Comparison of ENCODE assay signal across 1 cellular context in the genomic region with DNA sequence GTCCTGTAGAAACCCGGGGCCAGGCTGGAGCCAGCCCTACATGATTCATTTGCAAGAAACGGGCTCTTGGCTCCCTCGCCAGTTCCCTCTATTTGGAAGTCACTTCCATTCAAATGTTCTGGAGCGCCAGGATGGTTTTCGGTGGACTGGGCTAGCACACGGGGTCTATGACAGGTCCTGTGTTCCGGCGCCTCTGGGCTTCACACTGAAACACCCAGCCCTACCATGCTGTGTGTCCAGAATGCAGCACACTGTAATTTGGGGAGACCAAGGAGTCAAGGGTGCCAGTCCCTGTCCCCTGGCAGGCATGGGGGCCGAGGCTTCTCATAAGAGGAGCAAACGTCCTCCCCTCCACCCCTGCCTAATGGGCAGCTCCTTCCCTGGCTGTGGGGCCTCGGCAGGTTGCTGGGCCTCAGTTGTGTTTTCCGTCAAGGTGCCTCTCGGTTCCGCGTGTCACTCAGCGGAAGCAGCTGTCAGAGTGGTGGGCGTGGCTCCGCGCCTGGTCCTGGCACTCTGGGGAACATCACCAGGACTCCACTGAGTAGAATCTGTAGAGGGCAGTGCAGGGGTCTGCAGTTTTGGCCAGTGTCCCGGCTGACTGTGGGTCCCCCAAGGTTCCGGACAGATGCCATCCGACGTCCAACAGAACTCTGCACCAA.
TF ChIP-seq lines count a peak whose summit lies in the region.

No MANE protein-coding gene starts in this region.

TF ChIP-seq in HepG2, 621 proteins besides CTCF, POLR2A, EP300 and RAD21:
- TF ChIP-seq, protein P1, sequence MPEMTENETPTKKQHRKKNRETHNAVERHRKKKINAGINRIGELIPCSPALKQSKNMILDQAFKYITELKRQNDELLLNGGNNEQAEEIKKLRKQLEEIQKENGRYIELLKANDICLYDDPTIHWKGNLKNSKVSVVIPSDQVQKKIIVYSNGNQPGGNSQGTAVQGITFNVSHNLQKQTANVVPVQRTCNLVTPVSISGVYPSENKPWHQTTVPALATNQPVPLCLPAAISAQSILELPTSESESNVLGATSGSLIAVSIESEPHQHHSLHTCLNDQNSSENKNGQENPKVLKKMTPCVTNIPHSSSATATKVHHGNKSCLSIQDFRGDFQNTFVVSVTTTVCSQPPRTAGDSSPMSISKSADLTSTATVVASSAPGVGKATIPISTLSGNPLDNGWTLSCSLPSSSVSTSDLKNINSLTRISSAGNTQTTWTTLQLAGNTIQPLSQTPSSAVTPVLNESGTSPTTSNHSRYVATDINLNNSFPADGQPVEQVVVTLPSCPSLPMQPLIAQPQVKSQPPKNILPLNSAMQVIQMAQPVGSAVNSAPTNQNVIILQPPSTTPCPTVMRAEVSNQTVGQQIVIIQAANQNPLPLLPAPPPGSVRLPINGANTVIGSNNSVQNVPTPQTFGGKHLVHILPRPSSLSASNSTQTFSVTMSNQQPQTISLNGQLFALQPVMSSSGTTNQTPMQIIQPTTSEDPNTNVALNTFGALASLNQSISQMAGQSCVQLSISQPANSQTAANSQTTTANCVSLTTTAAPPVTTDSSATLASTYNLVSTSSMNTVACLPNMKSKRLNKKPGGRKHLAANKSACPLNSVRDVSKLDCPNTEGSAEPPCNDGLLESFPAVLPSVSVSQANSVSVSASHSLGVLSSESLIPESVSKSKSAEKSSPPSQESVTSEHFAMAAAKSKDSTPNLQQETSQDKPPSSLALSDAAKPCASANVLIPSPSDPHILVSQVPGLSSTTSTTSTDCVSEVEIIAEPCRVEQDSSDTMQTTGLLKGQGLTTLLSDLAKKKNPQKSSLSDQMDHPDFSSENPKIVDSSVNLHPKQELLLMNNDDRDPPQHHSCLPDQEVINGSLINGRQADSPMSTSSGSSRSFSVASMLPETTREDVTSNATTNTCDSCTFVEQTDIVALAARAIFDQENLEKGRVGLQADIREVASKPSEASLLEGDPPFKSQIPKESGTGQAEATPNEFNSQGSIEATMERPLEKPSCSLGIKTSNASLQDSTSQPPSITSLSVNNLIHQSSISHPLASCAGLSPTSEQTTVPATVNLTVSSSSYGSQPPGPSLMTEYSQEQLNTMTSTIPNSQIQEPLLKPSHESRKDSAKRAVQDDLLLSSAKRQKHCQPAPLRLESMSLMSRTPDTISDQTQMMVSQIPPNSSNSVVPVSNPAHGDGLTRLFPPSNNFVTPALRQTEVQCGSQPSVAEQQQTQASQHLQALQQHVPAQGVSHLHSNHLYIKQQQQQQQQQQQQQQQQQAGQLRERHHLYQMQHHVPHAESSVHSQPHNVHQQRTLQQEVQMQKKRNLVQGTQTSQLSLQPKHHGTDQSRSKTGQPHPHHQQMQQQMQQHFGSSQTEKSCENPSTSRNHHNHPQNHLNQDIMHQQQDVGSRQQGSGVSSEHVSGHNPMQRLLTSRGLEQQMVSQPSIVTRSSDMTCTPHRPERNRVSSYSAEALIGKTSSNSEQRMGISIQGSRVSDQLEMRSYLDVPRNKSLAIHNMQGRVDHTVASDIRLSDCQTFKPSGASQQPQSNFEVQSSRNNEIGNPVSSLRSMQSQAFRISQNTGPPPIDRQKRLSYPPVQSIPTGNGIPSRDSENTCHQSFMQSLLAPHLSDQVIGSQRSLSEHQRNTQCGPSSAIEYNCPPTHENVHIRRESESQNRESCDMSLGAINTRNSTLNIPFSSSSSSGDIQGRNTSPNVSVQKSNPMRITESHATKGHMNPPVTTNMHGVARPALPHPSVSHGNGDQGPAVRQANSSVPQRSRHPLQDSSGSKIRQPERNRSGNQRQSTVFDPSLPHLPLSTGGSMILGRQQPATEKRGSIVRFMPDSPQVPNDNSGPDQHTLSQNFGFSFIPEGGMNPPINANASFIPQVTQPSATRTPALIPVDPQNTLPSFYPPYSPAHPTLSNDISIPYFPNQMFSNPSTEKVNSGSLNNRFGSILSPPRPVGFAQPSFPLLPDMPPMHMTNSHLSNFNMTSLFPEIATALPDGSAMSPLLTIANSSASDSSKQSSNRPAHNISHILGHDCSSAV (CRISPR knock-in tag; IDR thresholded peaks at IDR 0.05; ENCODE audit: borderline replicate concordance), result no peak
- no peak for TF ChIP-seq CBX5 (CRISPR knock-in tag; IDR thresholded peaks at IDR 0.05; ENCODE audit: borderline replicate concordance)
- TF ChIP-seq, protein P2, sequence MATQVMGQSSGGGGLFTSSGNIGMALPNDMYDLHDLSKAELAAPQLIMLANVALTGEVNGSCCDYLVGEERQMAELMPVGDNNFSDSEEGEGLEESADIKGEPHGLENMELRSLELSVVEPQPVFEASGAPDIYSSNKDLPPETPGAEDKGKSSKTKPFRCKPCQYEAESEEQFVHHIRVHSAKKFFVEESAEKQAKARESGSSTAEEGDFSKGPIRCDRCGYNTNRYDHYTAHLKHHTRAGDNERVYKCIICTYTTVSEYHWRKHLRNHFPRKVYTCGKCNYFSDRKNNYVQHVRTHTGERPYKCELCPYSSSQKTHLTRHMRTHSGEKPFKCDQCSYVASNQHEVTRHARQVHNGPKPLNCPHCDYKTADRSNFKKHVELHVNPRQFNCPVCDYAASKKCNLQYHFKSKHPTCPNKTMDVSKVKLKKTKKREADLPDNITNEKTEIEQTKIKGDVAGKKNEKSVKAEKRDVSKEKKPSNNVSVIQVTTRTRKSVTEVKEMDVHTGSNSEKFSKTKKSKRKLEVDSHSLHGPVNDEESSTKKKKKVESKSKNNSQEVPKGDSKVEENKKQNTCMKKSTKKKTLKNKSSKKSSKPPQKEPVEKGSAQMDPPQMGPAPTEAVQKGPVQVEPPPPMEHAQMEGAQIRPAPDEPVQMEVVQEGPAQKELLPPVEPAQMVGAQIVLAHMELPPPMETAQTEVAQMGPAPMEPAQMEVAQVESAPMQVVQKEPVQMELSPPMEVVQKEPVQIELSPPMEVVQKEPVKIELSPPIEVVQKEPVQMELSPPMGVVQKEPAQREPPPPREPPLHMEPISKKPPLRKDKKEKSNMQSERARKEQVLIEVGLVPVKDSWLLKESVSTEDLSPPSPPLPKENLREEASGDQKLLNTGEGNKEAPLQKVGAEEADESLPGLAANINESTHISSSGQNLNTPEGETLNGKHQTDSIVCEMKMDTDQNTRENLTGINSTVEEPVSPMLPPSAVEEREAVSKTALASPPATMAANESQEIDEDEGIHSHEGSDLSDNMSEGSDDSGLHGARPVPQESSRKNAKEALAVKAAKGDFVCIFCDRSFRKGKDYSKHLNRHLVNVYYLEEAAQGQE (IDR thresholded peaks at IDR 0.05; ENCODE audit: borderline replicate concordance in 1 of 2, low read depth in 1 of 2, low read length in 2 of 2), result no peak
- TF ChIP-seq TAF1 (CRISPR knock-in tag; IDR thresholded peaks at IDR 0.05), result no peak
